31 cellular contexts compared by ENCODE assay signal in genomic region chr10:129203819-129204218, GRCh38.
"Had no signal": no experiment of that assay in that cellular context is flagged by ENCODE, and none has a peak within 500 bp of the region (broad histone marks: within the 10 kb centered on the region; RNA-seq: fewer than 3 reads in every experiment).

No MANE protein-coding gene starts in this region.

- H3K27ac Mint-ChIP-seq: activated B cell treated with CpG ODN at 0.5 μM for 24 hours; activated CD4-positive, alpha-beta T cell treated with anti-CD3 and anti-CD28 coated beads, Interleukin-2, amount 10 ng/mL, durations not matched to agents 24 days and 14 days; activated CD8-positive, alpha-beta T cell treated with anti-CD3 and anti-CD28 coated beads, Interleukin-2, amount 10 ng/mL, durations not matched to agents 7 days and 5 days; activated naive CD4-positive, alpha-beta T cell treated with anti-CD3 and anti-CD28 coated beads for 36 hours; activated naive CD4-positive, alpha-beta T cell treated with anti-CD3 and anti-CD28 coated beads, Interleukin-2, amount 50 U/mL, for 24 hours; activated naive CD8-positive, alpha-beta T cell treated with anti-CD3 and anti-CD28 coated beads for 36 hours; activated T-cell treated with anti-CD3 and anti-CD28 coated beads, Interleukin-2, amount 50 U/mL, for 24 hours; activated T-helper 1 cell treated with anti-CD3 and anti-CD28 coated beads, Interleukin-12 subunit alpha, Interleukin-12 subunit beta, Interleukin-2, Interleukin-4 antibody, amounts not matched to agents 30 ng/mL and 10 ng/mL and 1 ng/mL, durations not matched to agents 14 hours and 24 hours and 36 hours; activated T-helper 2 cell treated with anti-CD3 and anti-CD28 coated beads, Interferon-gamma antibody, Interleukin-2, Interleukin-4, amounts not matched to agents 10 μg/mL and 5 μg/mL and 100 μg/mL, durations not matched to agents 14 hours and 24 hours and 36 hours; dendritic cell treated with granulocyte-macrophage colony-stimulating factor and Interleukin-4, amounts not matched to agents 40 ng/mL and 50 ng/mL, for 4 days; endodermal cell; T-helper 17 cell; T-helper 2 cell treated with Interferon-gamma antibody and Interleukin-4, amounts not matched to agents 5 μg/mL and 100 μg/mL, for 36 hours had no signal

- H3K27me3 Mint-ChIP-seq: activated B cell treated with CpG ODN at 0.5 μM for 24 hours; activated CD4-positive, alpha-beta T cell treated with anti-CD3 and anti-CD28 coated beads, Interleukin-2, amount 10 ng/mL, durations not matched to agents 24 days and 14 days; activated naive CD4-positive, alpha-beta T cell treated with anti-CD3 and anti-CD28 coated beads, Interleukin-2, amount 50 U/mL, for 24 hours; activated naive CD8-positive, alpha-beta T cell treated with anti-CD3 and anti-CD28 coated beads for 36 hours; activated T-cell treated with anti-CD3 and anti-CD28 coated beads, Interleukin-2, amount 50 U/mL, for 24 hours; dendritic cell treated with granulocyte-macrophage colony-stimulating factor and Interleukin-4, amounts not matched to agents 40 ng/mL and 50 ng/mL, for 4 days had no signal

- H3K4me3 ChIP-seq: coronary artery, dorsolateral prefrontal cortex had no signal

- H3K27ac ChIP-seq: brain microvascular endothelial cell, coronary artery, dorsolateral prefrontal cortex, WERI-Rb-1 had no signal

- H3K4me1 Mint-ChIP-seq: activated B cell treated with CpG ODN at 0.5 μM for 24 hours; activated CD4-positive, alpha-beta T cell treated with anti-CD3 and anti-CD28 coated beads, Interleukin-2, amount 10 ng/mL, durations not matched to agents 24 days and 14 days; activated naive CD4-positive, alpha-beta T cell treated with anti-CD3 and anti-CD28 coated beads, Interleukin-2, amount 50 U/mL, for 24 hours; activated naive CD8-positive, alpha-beta T cell treated with anti-CD3 and anti-CD28 coated beads for 36 hours; central memory CD8-positive, alpha-beta T cell; endodermal cell; T-helper 17 cell had no signal

- H3K4me3 Mint-ChIP-seq: activated B cell treated with CpG ODN at 0.5 μM for 24 hours; activated CD4-positive, alpha-beta T cell treated with anti-CD3 and anti-CD28 coated beads, Interleukin-2, amount 10 ng/mL, durations not matched to agents 24 days and 14 days; activated CD8-positive, alpha-beta T cell treated with anti-CD3 and anti-CD28 coated beads, Interleukin-2, amount 10 ng/mL, durations not matched to agents 7 days and 5 days; activated naive CD4-positive, alpha-beta T cell treated with anti-CD3 and anti-CD28 coated beads for 36 hours; activated naive CD4-positive, alpha-beta T cell treated with anti-CD3 and anti-CD28 coated beads, Interleukin-2, amount 50 U/mL, for 24 hours; activated naive CD8-positive, alpha-beta T cell treated with anti-CD3 and anti-CD28 coated beads for 36 hours; activated T-cell treated with anti-CD3 and anti-CD28 coated beads, Interleukin-2, amount 50 U/mL, for 24 hours; activated T-helper 1 cell treated with anti-CD3 and anti-CD28 coated beads, Interleukin-12 subunit alpha, Interleukin-12 subunit beta, Interleukin-2, Interleukin-4 antibody, amounts not matched to agents 30 ng/mL and 10 ng/mL and 1 ng/mL, durations not matched to agents 14 hours and 24 hours and 36 hours; central memory CD8-positive, alpha-beta T cell; dendritic cell treated with granulocyte-macrophage colony-stimulating factor and Interleukin-4, amounts not matched to agents 40 ng/mL and 50 ng/mL, for 4 days; endodermal cell; T-helper 17 cell; T-helper 2 cell treated with Interferon-gamma antibody and Interleukin-4, amounts not matched to agents 5 μg/mL and 100 μg/mL, for 36 hours had no signal

- H3K9me3 Mint-ChIP-seq: activated B cell treated with CpG ODN at 0.5 μM for 24 hours; activated CD4-positive, alpha-beta T cell treated with anti-CD3 and anti-CD28 coated beads, Interleukin-2, amount 10 ng/mL, durations not matched to agents 24 days and 14 days; activated naive CD4-positive, alpha-beta T cell treated with anti-CD3 and anti-CD28 coated beads for 36 hours; activated naive CD4-positive, alpha-beta T cell treated with anti-CD3 and anti-CD28 coated beads, Interleukin-2, amount 50 U/mL, for 24 hours; activated naive CD8-positive, alpha-beta T cell treated with anti-CD3 and anti-CD28 coated beads for 36 hours; activated T-cell treated with anti-CD3 and anti-CD28 coated beads, Interleukin-2, amount 50 U/mL, for 24 hours; activated T-helper 1 cell treated with anti-CD3 and anti-CD28 coated beads, Interleukin-12 subunit alpha, Interleukin-12 subunit beta, Interleukin-2, Interleukin-4 antibody, amounts not matched to agents 30 ng/mL and 10 ng/mL and 1 ng/mL, durations not matched to agents 14 hours and 24 hours and 36 hours; activated T-helper 2 cell treated with anti-CD3 and anti-CD28 coated beads, Interferon-gamma antibody, Interleukin-2, Interleukin-4, amounts not matched to agents 10 μg/mL and 5 μg/mL and 100 μg/mL, durations not matched to agents 14 hours and 24 hours and 36 hours; central memory CD8-positive, alpha-beta T cell; endodermal cell; T-helper 2 cell treated with Interferon-gamma antibody and Interleukin-4, amounts not matched to agents 5 μg/mL and 100 μg/mL, for 36 hours had no signal

- H3K27me3 ChIP-seq: brain microvascular endothelial cell had no signal

- ATAC-seq: activated CD4-positive, CD25-positive, alpha-beta regulatory T cell treated with anti-CD3 and anti-CD28 coated beads, Interleukin-2, amount 50 U/mL, for 24 hours; activated CD8-positive, alpha-beta T cell treated with anti-CD3 and anti-CD28 coated beads, Interleukin-2, amount 10 ng/mL, durations not matched to agents 7 days and 5 days; esophagus mucosa; T-helper 17 cell had no signal

- DNase-seq: activated B cell treated with CpG ODN at 0.5 μM for 24 hours; activated CD4-positive, alpha-beta T cell treated with anti-CD3 and anti-CD28 coated beads, Interleukin-2, amount 10 ng/mL, durations not matched to agents 24 days and 14 days; activated CD4-positive, alpha-beta T cell treated with anti-CD3 and anti-CD28 coated beads, Interleukin-2, amount 50 U/mL, for 4 hours; activated CD8-positive, alpha-beta memory T cell treated with anti-CD3 and anti-CD28 coated beads, Interleukin-2, amount 50 U/mL, for 48 hours; activated CD8-positive, alpha-beta T cell treated with anti-CD3 and anti-CD28 coated beads, Interleukin-2, amount 10 ng/mL, durations not matched to agents 7 days and 5 days; activated effector memory CD4-positive, alpha-beta T cell treated with anti-CD3 and anti-CD28 coated beads, Interleukin-2, amount 50 U/mL, for 16 hours; activated naive CD4-positive, alpha-beta T cell treated with anti-CD3 and anti-CD28 coated beads for 36 hours; activated naive CD8-positive, alpha-beta T cell treated with anti-CD3 and anti-CD28 coated beads for 36 hours; activated T-cell treated with anti-CD3 and anti-CD28 coated beads for 4 hours; activated T-cell treated with anti-CD3 and anti-CD28 coated beads, Interleukin-2, amount 50 U/mL, for 24 hours; amniotic stem cell; anterior cingulate cortex; brain microvascular endothelial cell; dorsolateral prefrontal cortex; effector memory CD4-positive, alpha-beta T cell; endodermal cell; foreskin fibroblast; head of caudate nucleus; T-helper 1 cell; T-helper 17 cell; T1000; WERI-Rb-1 had no signal

- H3K36me3 ChIP-seq: brain microvascular endothelial cell, WERI-Rb-1 had no signal

- H3K36me3 Mint-ChIP-seq: activated naive CD4-positive, alpha-beta T cell treated with anti-CD3 and anti-CD28 coated beads, Interleukin-2, amount 50 U/mL, for 24 hours; activated naive CD8-positive, alpha-beta T cell treated with anti-CD3 and anti-CD28 coated beads for 36 hours had no signal
